Comparison of ENCODE assay signal across 11 cellular contexts in the genomic region with DNA sequence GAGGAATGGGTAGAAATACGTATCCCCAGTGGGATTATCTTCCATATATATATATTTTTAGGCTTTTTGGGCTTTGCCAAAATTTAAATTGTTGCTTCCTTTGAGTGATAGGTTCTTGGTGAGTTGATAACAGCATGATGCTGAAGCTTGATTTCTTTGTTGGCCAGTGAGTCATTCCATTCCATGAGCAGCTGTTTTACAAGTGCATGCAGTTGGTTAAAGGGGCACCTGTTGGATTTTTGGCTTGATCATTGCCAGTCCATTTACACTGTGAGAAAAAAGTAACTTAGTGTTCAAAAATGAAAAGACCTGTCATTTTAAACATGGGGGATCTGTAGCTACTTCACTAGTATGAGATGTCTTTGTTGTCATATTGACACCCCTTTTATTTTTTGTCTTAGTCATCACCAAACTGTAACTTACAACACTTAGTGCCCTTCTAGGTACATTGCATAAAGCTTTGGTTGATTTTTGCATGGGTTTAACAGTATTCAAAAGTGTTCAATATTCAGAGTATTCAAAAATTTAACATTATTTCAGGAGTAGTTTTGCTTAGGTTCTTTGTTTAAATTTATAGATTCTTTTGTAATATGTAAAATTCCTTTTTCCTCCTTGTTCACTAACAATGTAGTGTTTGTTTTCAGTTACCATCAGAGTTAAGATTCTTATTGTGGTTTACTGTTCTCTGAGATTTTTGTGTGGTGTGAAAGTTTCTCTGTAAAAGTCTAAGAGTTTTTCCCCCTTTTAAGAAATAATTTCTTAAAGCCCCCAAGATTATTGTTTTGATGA. TPM values are rescaled to one million over a fixed set of nuclear protein-coding genes. Genes with fewer than 3 reads are reported as not detected.
DNase-seq lines count a peak whose midpoint lies in the region; ATAC-seq lines count a peak whose summit lies in the region.
"Had no signal": no experiment of that assay in that cellular context is flagged by ENCODE, and none has a peak within 500 bp of the region (broad histone marks: within the 10 kb centered on the region; RNA-seq: fewer than 3 reads in every experiment).

No MANE protein-coding gene starts in this region.

- no peaks in the 10 kb centered on the region for H3K27me3 Mint-ChIP-seq in activated CD4-positive, alpha-beta T cell treated with anti-CD3 and anti-CD28 coated beads, Interleukin-2, amount 10 ng/mL, durations not matched to agents 7 days and 5 days
- no peaks in the 10 kb centered on the region for H3K27me3 Mint-ChIP-seq in activated CD4-positive, alpha-beta T cell treated with anti-CD3 and anti-CD28 coated beads, Interleukin-2, amount 10 ng/mL, durations not matched to agents 24 days and 14 days

- peak overlapping the region; percentile 55 for H3K27ac Mint-ChIP-seq in activated CD4-positive, alpha-beta T cell treated with anti-CD3 and anti-CD28 coated beads, Interleukin-2, amount 10 ng/mL, durations not matched to agents 7 days and 5 days
- no peak overlapping the region for H3K27ac Mint-ChIP-seq in activated CD4-positive, alpha-beta T cell treated with anti-CD3 and anti-CD28 coated beads, Interleukin-2, amount 10 ng/mL, durations not matched to agents 24 days and 14 days
- no peak overlapping the region for H3K27ac Mint-ChIP-seq in stimulated activated effector memory CD8-positive, alpha-beta T cell treated with anti-CD3 and anti-CD28 coated beads, Interleukin-12 subunit alpha, Interleukin-12 subunit beta, amount 100 ng/mL, for 72 hours
- H3K27ac Mint-ChIP-seq: WTC11 had no signal

- H3K36me3 Mint-ChIP-seq in activated CD4-positive, alpha-beta T cell treated with anti-CD3 and anti-CD28 coated beads, Interleukin-2, amount 10 ng/mL, durations not matched to agents 7 days and 5 days (ENCODE audit: low read depth) = peaks cover 21% of the 10 kb centered on the region
- H3K36me3 Mint-ChIP-seq in activated CD4-positive, alpha-beta T cell treated with anti-CD3 and anti-CD28 coated beads, Interleukin-2, amount 10 ng/mL, durations not matched to agents 24 days and 14 days (ENCODE audit: low read depth) = peaks cover 16% of the 10 kb centered on the region
- H3K36me3 Mint-ChIP-seq in stimulated activated effector memory CD8-positive, alpha-beta T cell treated with anti-CD3 and anti-CD28 coated beads, Interleukin-12 subunit alpha, Interleukin-12 subunit beta, amount 100 ng/mL, for 72 hours = no peaks in the 10 kb centered on the region

- CTCF ChIA-PET in activated CD4-positive, alpha-beta T cell treated with anti-CD3 and anti-CD28 coated beads, Interleukin-2, amount 10 ng/mL, durations not matched to agents 7 days and 5 days (lab: Charles Lee) = interaction anchor here (0.9 kb wide), 1 partner anchor 69 kb away, joined by 5 read pairs; the partner anchor contains the start of gene MTERF1

- H3K4me3 Mint-ChIP-seq in activated CD4-positive, alpha-beta T cell treated with anti-CD3 and anti-CD28 coated beads, Interleukin-2, amount 10 ng/mL, durations not matched to agents 7 days and 5 days = no peak overlapping the region
- H3K4me3 Mint-ChIP-seq in activated CD4-positive, alpha-beta T cell treated with anti-CD3 and anti-CD28 coated beads, Interleukin-2, amount 10 ng/mL, durations not matched to agents 24 days and 14 days = no peak overlapping the region
- H3K4me3 Mint-ChIP-seq in stimulated activated effector memory CD8-positive, alpha-beta T cell treated with anti-CD3 and anti-CD28 coated beads, Interleukin-12 subunit alpha, Interleukin-12 subunit beta, amount 100 ng/mL, for 72 hours = no peak overlapping the region
- H3K4me3 Mint-ChIP-seq: WTC11 had no signal

- POLR2A ChIA-PET in activated CD4-positive, alpha-beta T cell treated with anti-CD3 and anti-CD28 coated beads, Interleukin-2, amount 10 ng/mL, durations not matched to agents 7 days and 5 days (lab: Charles Lee) = no interaction called here

- H3K9me3 Mint-ChIP-seq in activated CD4-positive, alpha-beta T cell treated with anti-CD3 and anti-CD28 coated beads, Interleukin-2, amount 10 ng/mL, durations not matched to agents 7 days and 5 days = peaks cover 5% of the 10 kb centered on the region
- H3K9me3 Mint-ChIP-seq in activated CD4-positive, alpha-beta T cell treated with anti-CD3 and anti-CD28 coated beads, Interleukin-2, amount 10 ng/mL, durations not matched to agents 24 days and 14 days = peaks cover 5% of the 10 kb centered on the region
- no peaks in the 10 kb centered on the region for H3K9me3 Mint-ChIP-seq in stimulated activated effector memory CD8-positive, alpha-beta T cell treated with anti-CD3 and anti-CD28 coated beads, Interleukin-12 subunit alpha, Interleukin-12 subunit beta, amount 100 ng/mL, for 72 hours

- peak; percentile 67 for ATAC-seq in HG02981 (IDR thresholded peaks at IDR 0.05; ENCODE audit: unreplicated experiment)
- ATAC-seq in stimulated activated effector memory CD8-positive, alpha-beta T cell treated with anti-CD3 and anti-CD28 coated beads, Interleukin-12 subunit alpha, Interleukin-12 subunit beta, amount 100 ng/mL, for 72 hours = peak; percentile 63
- ATAC-seq: WTC11 had no signal

- intact Hi-C loops in activated CD4-positive, alpha-beta T cell treated with anti-CD3 and anti-CD28 coated beads, Interleukin-2, amount 10 ng/mL, durations not matched to agents 24 days and 14 days (cut with micrococcal nuclease) = no loop called here

- peaks cover 19% of the 10 kb centered on the region for H3K4me1 Mint-ChIP-seq in activated CD4-positive, alpha-beta T cell treated with anti-CD3 and anti-CD28 coated beads, Interleukin-2, amount 10 ng/mL, durations not matched to agents 7 days and 5 days
- peaks cover 17% of the 10 kb centered on the region for H3K4me1 Mint-ChIP-seq in activated CD4-positive, alpha-beta T cell treated with anti-CD3 and anti-CD28 coated beads, Interleukin-2, amount 10 ng/mL, durations not matched to agents 24 days and 14 days
- H3K4me1 Mint-ChIP-seq in stimulated activated effector memory CD8-positive, alpha-beta T cell treated with anti-CD3 and anti-CD28 coated beads, Interleukin-12 subunit alpha, Interleukin-12 subunit beta, amount 100 ng/mL, for 72 hours = peaks cover 50% of the 10 kb centered on the region

- DNase-seq in activated CD4-positive, alpha-beta T cell treated with anti-CD3 and anti-CD28 coated beads, Interleukin-2, amount 10 ng/mL, durations not matched to agents 7 days and 5 days = no peak
- DNase-seq in activated CD4-positive, alpha-beta T cell treated with anti-CD3 and anti-CD28 coated beads, Interleukin-2, amount 10 ng/mL, durations not matched to agents 24 days and 14 days = no peak
- DNase-seq in RKO (ENCODE audit: low spot score) = peak; percentile 61
- no peak for DNase-seq in stimulated activated effector memory CD8-positive, alpha-beta T cell treated with anti-CD3 and anti-CD28 coated beads, Interleukin-12 subunit alpha, Interleukin-12 subunit beta, amount 100 ng/mL, for 72 hours (ENCODE audit: low spot score in 2 of 2)
- no peak for DNase-seq in dedifferentiated amniotic fluid mesenchymal stem cell (ENCODE audit: extremely low spot score)
- no peak for DNase-seq in central memory CD4-positive, alpha-beta T cell
- no peak for DNase-seq in ureter (ENCODE audit: low spot score)
- DNase-seq: amniotic stem cell, midbrain had no signal

RNA-seq across cellular contexts. Expression of gene AKAP9, which starts 8.8 kb away (rescaled TPM):
- 10 to 100 TPM; 39.3 to 43.7 TPM for total RNA-seq in activated CD4-positive, alpha-beta T cell treated with anti-CD3 and anti-CD28 coated beads, Interleukin-2, amount 10 ng/mL, durations not matched to agents 7 days and 5 days
- total RNA-seq in activated CD4-positive, alpha-beta T cell treated with anti-CD3 and anti-CD28 coated beads, Interleukin-2, amount 10 ng/mL, durations not matched to agents 24 days and 14 days = 36.0 and 38.2 TPM in 2 replicates
- total RNA-seq in ureter = 88.2 TPM
